In the genomic region with DNA sequence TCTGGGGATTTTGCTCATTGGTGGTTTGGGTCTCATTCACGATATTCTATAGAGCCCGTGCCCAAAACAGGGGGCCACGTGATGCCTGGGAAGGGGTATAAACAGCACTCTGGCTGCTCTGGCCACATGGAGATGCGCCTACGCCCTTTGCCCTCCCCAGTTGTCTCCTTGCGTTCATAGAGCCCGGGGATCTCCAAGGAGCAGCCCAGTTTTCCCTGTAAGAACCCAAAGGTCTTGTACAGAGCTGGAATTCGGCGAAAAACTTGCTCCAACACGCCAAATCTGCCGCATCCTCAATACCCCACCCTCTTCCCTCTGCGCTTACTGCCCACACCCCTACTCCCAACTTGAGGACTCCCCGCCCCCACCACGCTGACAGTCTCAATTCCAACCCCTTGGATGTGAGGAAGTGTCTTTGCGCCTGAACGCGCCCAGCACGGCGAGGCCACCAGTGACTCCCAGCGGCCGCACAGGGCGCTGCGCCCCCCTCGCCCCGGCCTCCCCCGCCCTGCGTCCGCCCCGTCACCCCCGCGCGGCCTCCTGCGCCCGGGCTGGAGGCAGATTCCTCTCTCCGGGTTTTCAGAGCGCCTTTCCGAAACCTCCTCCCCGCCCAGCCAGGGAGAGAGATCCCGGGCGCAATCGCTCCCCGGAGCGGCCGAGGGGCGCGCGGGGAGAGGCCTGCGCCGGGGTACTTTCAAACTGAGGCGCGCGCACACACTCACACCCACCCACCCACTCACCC, we compare ENCODE assay signal across 8 cellular contexts. TPM values are rescaled to one million over a fixed set of nuclear protein-coding genes. Genes with fewer than 3 reads are reported as not detected.
A peak's percentile ranks its signal among the peaks of the same experiment; 100 is the strongest.
DNase-seq lines count a peak whose midpoint lies in the region; ATAC-seq, FAIRE-seq and TF ChIP-seq lines count a peak whose summit lies in the region.

Gene NHS, plus strand, starts transcription at position 582 of the 742 bp plus-strand sequence. CDS start 558 bp downstream, outside the sequence.

- no peaks in the 10 kb centered on the region for H4K20me1 ChIP-seq in mammary epithelial cell (ENCODE audit: insufficient read depth, low read length)

- POLR2A ChIA-PET in activated CD4-positive, alpha-beta T cell treated with anti-CD3 and anti-CD28 coated beads for 36 hours (lab: Charles Lee) = no interaction called here

- in situ Hi-C loops in mammary epithelial cell (cut with MboI; ENCODE audit: low sequenced_read_pairs in 2 of 2) = no loop called here

- H3K4me3 ChIP-seq in mammary epithelial cell (replicated peaks in 1 of 3; ENCODE audit: insufficient read depth in 1 of 3, low read depth in 2 of 3, low read length in 3 of 3) = peak within 1 kb of the TSS; percentile 64 to 77 (median 74)
- peak within 1 kb of the TSS; percentile 74 for H3K4me3 ChIP-seq in iPS-20b (ENCODE audit: low read length)
- peak within 1 kb of the TSS in 1 of 2 donors; percentile 30 for H3K4me3 ChIP-seq in small intestine (ENCODE audit: low read depth in 1 of 2, low read length in 2 of 2)

- peak within 1 kb of the TSS; percentile 79 for H3K4me2 ChIP-seq in mammary epithelial cell (ENCODE audit: insufficient read depth, low read depth, low read length)

- DNase-seq in activated CD4-positive, alpha-beta T cell treated with anti-CD3 and anti-CD28 coated beads for 36 hours = peak; percentile 43
- DNase-seq in activated CD4-positive, alpha-beta T cell treated with anti-CD3 and anti-CD28 coated beads for 1 hour = no peak
- DNase-seq in NCI-H345 treated with DMSO at 0.1 percent for 48 hours (lab: John Stamatoyannopoulos, UW; ENCODE audit: unreplicated experiment) (peak; percentile 49), mammary epithelial cell (peak; percentile 80), small intestine (peak; percentile 33)

- H2AFZ ChIP-seq in mammary epithelial cell (ENCODE audit: low read depth, low read length) = peak within 1 kb of the TSS; percentile 79

- FAIRE-seq in small intestine (lab: Jason Lieb, UNC) = no peak

- H3K27me3 ChIP-seq in mammary epithelial cell (ENCODE audit: insufficient read depth, low read length) (no peaks in the 10 kb centered on the region), iPS-20b (ENCODE audit: insufficient read depth, low read length) (peaks cover 32% of the 10 kb centered on the region), small intestine (ENCODE audit: control insufficient read depth in 2 of 2, insufficient read depth in 2 of 2, low read length in 2 of 2) (peaks cover 0 to 1% of the 10 kb centered on the region in 2 donors)

- intact Hi-C loops in activated CD4-positive, alpha-beta T cell treated with anti-CD3 and anti-CD28 coated beads for 36 hours (cut with DNase I, micrococcal nuclease) = loop anchor here (5.0 to 10.0 kb wide), 6 partner anchors 38 to 310 kb away; no protein-coding TSS in a partner anchor
- intact Hi-C loops in mammary epithelial cell (cut with micrococcal nuclease) = loop anchor here (1.0 to 5.0 kb wide), 7 partner anchors 88 to 253 kb away; no protein-coding TSS in a partner anchor

- peak in 1 of 2 donors; percentile 56 for TF ChIP-seq CTCF in mammary epithelial cell (conservative IDR thresholded peaks at IDR 0.05 in 1 of 2, IDR thresholded peaks at IDR 0.05 in 1 of 2; ENCODE audit: extremely low read depth in 1 of 2, insufficient read depth in 1 of 2, low read depth in 1 of 2, low read length in 2 of 2)

- H3K36me3 ChIP-seq in mammary epithelial cell (ENCODE audit: insufficient read depth, low read length) (no peaks in the 10 kb centered on the region), iPS-20b (ENCODE audit: insufficient read depth, low read depth, low read length) (no peaks in the 10 kb centered on the region), small intestine (ENCODE audit: control insufficient read depth in 2 of 2, insufficient read depth in 2 of 2, low read length in 2 of 2) (no peaks in the 10 kb centered on the region)

- H3K27ac Mint-ChIP-seq in activated CD4-positive, alpha-beta T cell treated with anti-CD3 and anti-CD28 coated beads for 36 hours = no peak within 1 kb of the TSS
- H3K27ac Mint-ChIP-seq in activated T-helper 17 cell treated with anti-CD3 and anti-CD28 coated beads, Interleukin-2, amount 50 U/mL, for 72 hours = no peak within 1 kb of the TSS

- no peak for ATAC-seq in activated CD4-positive, alpha-beta T cell treated with anti-CD3 and anti-CD28 coated beads for 36 hours
- no peak for ATAC-seq in activated T-helper 17 cell treated with anti-CD3 and anti-CD28 coated beads, Interleukin-2, amount 50 U/mL, for 72 hours (replicated peaks)
- ATAC-seq in HG02973 (IDR thresholded peaks at IDR 0.05; ENCODE audit: unreplicated experiment) = no peak

- H3K9me3 ChIP-seq in mammary epithelial cell (replicated peaks; ENCODE audit: insufficient read depth, low read length) (no peaks in the 10 kb centered on the region), iPS-20b (ENCODE audit: insufficient read depth, low read depth, low read length) (no peaks in the 10 kb centered on the region), small intestine (ENCODE audit: control insufficient read depth, low read depth) (no peaks in the 10 kb centered on the region)

- H3K9ac ChIP-seq in mammary epithelial cell (ENCODE audit: insufficient read depth, low read length) (peak within 1 kb of the TSS; percentile 93), iPS-20b (ENCODE audit: low read depth, low read length) (peak within 1 kb of the TSS; percentile 16; the same call in 1 of the 2 replicates)

- WGBS in mammary epithelial cell (ENCODE audit: low coverage, missing lambda C conversion rate) = 30% methylated on average over 12 of the region's 52 CpGs
- 1 to 41% (median 6%) methylated on average over 19 to 51 of the region's 52 CpGs for WGBS in small intestine, 3 donors

- CTCF ChIA-PET in activated CD4-positive, alpha-beta T cell treated with anti-CD3 and anti-CD28 coated beads for 36 hours (lab: Charles Lee) = no interaction called here
- CTCF ChIA-PET in mammary epithelial cell (lab: Charles Lee; ENCODE audit: low non-redundant PET) = no interaction called here

- peaks cover 13% of the 10 kb centered on the region for H3K4me1 Mint-ChIP-seq in activated CD4-positive, alpha-beta T cell treated with anti-CD3 and anti-CD28 coated beads for 36 hours
- no peaks in the 10 kb centered on the region for H3K4me1 Mint-ChIP-seq in activated T-helper 17 cell treated with anti-CD3 and anti-CD28 coated beads, Interleukin-2, amount 50 U/mL, for 72 hours

- H3K4me1 ChIP-seq in mammary epithelial cell (ENCODE audit: insufficient read depth, low read length) (peaks cover 15% of the 10 kb centered on the region), iPS-20b (ENCODE audit: insufficient read depth, low read length) (peaks cover 3% of the 10 kb centered on the region; the same call in 1 of the 2 replicates), small intestine (ENCODE audit: control insufficient read depth in 2 of 2, insufficient read depth in 1 of 2, low read depth in 1 of 2, low read length in 1 of 2) (no peaks in the 10 kb centered on the region)

- H3K27me3 Mint-ChIP-seq in activated CD4-positive, alpha-beta T cell treated with anti-CD3 and anti-CD28 coated beads for 36 hours = peaks cover 29% of the 10 kb centered on the region
- peaks cover 13% of the 10 kb centered on the region for H3K27me3 Mint-ChIP-seq in activated T-helper 17 cell treated with anti-CD3 and anti-CD28 coated beads, Interleukin-2, amount 50 U/mL, for 72 hours

- H3K27ac ChIP-seq in mammary epithelial cell (ENCODE audit: insufficient read depth, low read depth, low read length) (peak within 1 kb of the TSS; percentile 91), iPS-20b (ENCODE audit: low read length) (no peak within 1 kb of the TSS), small intestine (ENCODE audit: low read depth in 1 of 2, low read length in 1 of 2) (peak within 1 kb of the TSS in 1 of 2 donors; percentile 62)

- peak within 1 kb of the TSS; percentile 43 for H3K4me3 Mint-ChIP-seq in activated CD4-positive, alpha-beta T cell treated with anti-CD3 and anti-CD28 coated beads for 36 hours
- no peak within 1 kb of the TSS for H3K4me3 Mint-ChIP-seq in activated T-helper 17 cell treated with anti-CD3 and anti-CD28 coated beads, Interleukin-2, amount 50 U/mL, for 72 hours

- no peaks in the 10 kb centered on the region for H3K36me3 Mint-ChIP-seq in activated CD4-positive, alpha-beta T cell treated with anti-CD3 and anti-CD28 coated beads for 36 hours (ENCODE audit: low read depth)
- no peaks in the 10 kb centered on the region for H3K36me3 Mint-ChIP-seq in activated T-helper 17 cell treated with anti-CD3 and anti-CD28 coated beads, Interleukin-2, amount 50 U/mL, for 72 hours (ENCODE audit: low read depth)

- H3K9me3 Mint-ChIP-seq in activated CD4-positive, alpha-beta T cell treated with anti-CD3 and anti-CD28 coated beads for 36 hours (ENCODE audit: low read depth) = no peaks in the 10 kb centered on the region
- no peaks in the 10 kb centered on the region for H3K9me3 Mint-ChIP-seq in activated T-helper 17 cell treated with anti-CD3 and anti-CD28 coated beads, Interleukin-2, amount 50 U/mL, for 72 hours

- no TSS peak for BruUV-seq in mammary epithelial cell (replicated peaks; lab: Mats Ljungman, UMichigan)

- dilution Hi-C loops in mammary epithelial cell (cut with HindIII; ENCODE audit: low sequenced_read_pairs) = no loop called here

- H3K79me2 ChIP-seq in mammary epithelial cell (ENCODE audit: insufficient read depth, low read length) = peaks cover 40% of the 10 kb centered on the region

RNA-seq across cellular contexts. Expression of gene NHS, which starts in this region (rescaled TPM):
- 10 to 100 TPM in 1 of 2 experiments, 1 to 10 TPM in 1; 6.7 to 10.2 TPM for total RNA-seq in activated CD4-positive, alpha-beta T cell treated with anti-CD3 and anti-CD28 coated beads for 36 hours
- 10 to 100 TPM in 1 of 2 donors, 1 to 10 TPM in 1; 9.0 to 13.9 TPM for total RNA-seq in mammary epithelial cell
- polyA plus RNA-seq in mammary epithelial cell (2.2 TPM), small intestine (1 to 10 TPM in 1 of 3 donors, under 1 TPM in 2; under 0.01 to 1.3 (median 0.27) TPM)
- polyA minus RNA-seq in mammary epithelial cell = 7.6 TPM
- under 1 TPM; 0.04 to 0.79 TPM for total RNA-seq in activated T-helper 17 cell treated with anti-CD3 and anti-CD28 coated beads, Interleukin-2, amount 50 U/mL, for 72 hours

Comparison
In these comparisons a context has a peak if more than half of its experiments do, and no peak if none do; other contexts are left out.
1. RNA of gene NHS (total RNA-seq): 9.0 to 13.9 TPM in mammary epithelial cell and 6.7 to 10.2 TPM in activated CD4-positive, alpha-beta T cell treated with anti-CD3 and anti-CD28 coated beads for 36 hours; 0.04 to 0.79 TPM in activated T-helper 17 cell treated with anti-CD3 and anti-CD28 coated beads, Interleukin-2, amount 50 U/mL, for 72 hours; every median in the first group is over 4 times any median in the second.